ENCODE assay signal across 3 cellular contexts in the genomic region with DNA sequence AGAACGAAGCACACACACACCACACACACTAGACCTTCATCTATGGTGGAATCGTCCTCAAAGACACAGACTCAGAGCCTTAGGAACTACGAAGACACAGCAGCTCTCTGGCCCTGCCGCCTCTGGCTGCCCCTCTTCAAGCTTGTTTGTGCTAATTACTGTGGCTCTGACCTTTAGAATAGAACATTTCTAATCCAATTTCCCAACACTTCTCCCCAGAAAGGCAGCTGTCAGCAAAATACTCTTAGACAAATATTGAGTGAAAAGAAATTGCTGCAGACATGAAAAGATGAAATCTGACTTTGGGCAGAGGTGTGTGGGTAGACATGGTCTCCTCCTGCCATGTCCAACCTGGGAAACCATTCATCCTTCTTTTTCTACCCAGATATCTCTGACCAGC.
"Had no signal": no experiment of that assay in that cellular context is flagged by ENCODE, and none has a peak within 500 bp of the region (broad histone marks: within the 10 kb centered on the region; RNA-seq: fewer than 3 reads in every experiment).

No MANE protein-coding gene starts in this region.

- ATAC-seq: GM12878 had no signal

- DNase-seq: GDM1, GF-D8 had no signal
